In the genomic region with DNA sequence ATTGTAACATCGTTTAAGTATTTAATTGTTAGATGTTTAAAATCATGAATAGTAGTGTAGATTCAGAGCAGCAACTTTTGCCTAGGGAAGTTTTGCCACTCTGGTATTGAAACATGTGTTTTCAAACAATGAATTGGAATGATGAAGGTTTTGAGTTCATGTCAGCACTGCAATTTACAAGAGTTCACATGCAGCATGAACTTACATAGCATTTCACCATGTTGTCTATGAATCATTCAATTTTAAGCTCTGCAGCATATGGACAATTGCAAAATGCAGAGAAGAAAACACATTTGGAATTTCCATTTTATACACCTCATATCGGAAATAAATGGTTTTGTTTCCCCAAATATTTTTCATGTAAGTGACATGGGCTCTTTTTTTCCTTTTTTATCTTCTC, we compare ENCODE assay signal across 13 cellular contexts.
DNase-seq lines count a peak whose midpoint lies in the region; ATAC-seq, FAIRE-seq and TF ChIP-seq lines count a peak whose summit lies in the region.
"Had no signal": no experiment of that assay in that cellular context is flagged by ENCODE, and none has a peak within 500 bp of the region (broad histone marks: within the 10 kb centered on the region; RNA-seq: fewer than 3 reads in every experiment).

No MANE protein-coding gene starts in this region.

- H3K27me3 Mint-ChIP-seq in GM23338 (ENCODE audit: insufficient read depth, low read depth, poor library complexity): peaks cover 11% of the 10 kb centered on the region

- H2AFZ ChIP-seq in GM23338: no peak overlapping the region

- H3K4me3 ChIP-seq in GM23338: no peak overlapping the region
- H3K4me3 ChIP-seq: BLaER1 treated with 17β-estradiol and CSF1 and Interleukin-3, amounts not matched to agents 10 nM and 100 nM; K562 had no signal

- intact Hi-C loops in left ventricle myocardium superior (cut with micrococcal nuclease): no loop called here

- H3K4me1 Mint-ChIP-seq in GM23338: peaks cover 11% of the 10 kb centered on the region

- no peak overlapping the region for H3K4me2 ChIP-seq in GM23338
- H3K4me2 ChIP-seq: BLaER1 treated with 17β-estradiol and CSF1 and Interleukin-3, amounts not matched to agents 10 nM and 100 nM had no signal

- no peaks in the 10 kb centered on the region for H3K9me2 ChIP-seq in GM23338 (ENCODE audit: insufficient read depth)

- TF ChIP-seq CTCF in GM23338 (conservative IDR thresholded peaks at IDR 0.05; ENCODE audit: low read depth in 2 of 2): no peak

- no peaks in the 10 kb centered on the region for H3K36me3 Mint-ChIP-seq in GM23338 (ENCODE audit: low read depth)

- peak; percentile 88 for FAIRE-seq in TTC549 (lab: Jason Lieb, UNC)
- FAIRE-seq: K562 had no signal

- DNase-seq in GM03348 (ENCODE audit: low spot score): peak; percentile 27
- DNase-seq in iris pigment epithelial cell (ENCODE audit: low read depth): peak; percentile 53
- no peak for DNase-seq in left ventricle myocardium superior
- no peak for DNase-seq in GM23338 (ENCODE audit: low spot score)
- no peak for DNase-seq in SHP77 treated with DMSO at 0.1 percent for 48 hours (lab: John Stamatoyannopoulos, UW)
- no peak for DNase-seq in NCI-H1417 (lab: John Stamatoyannopoulos, UW)
- DNase-seq: NCI-H1048 had no signal

- no peaks in the 10 kb centered on the region for H3F3A ChIP-seq in GM23338 (replicated peaks; ENCODE audit: low read depth)

- peaks cover 17% of the 10 kb centered on the region for H3K4me1 ChIP-seq in GM23338 (ENCODE audit: insufficient read depth)
- H3K4me1 ChIP-seq: BLaER1 treated with 17β-estradiol and CSF1 and Interleukin-3, amounts not matched to agents 10 nM and 100 nM had no signal

- ATAC-seq in esophagus mucosa (peak; percentile 43), left ventricle myocardium superior (no peak), GM23338 (no peak)
- ATAC-seq: K562, Right ventricle myocardium inferior, SK-N-SH treated with all-trans-retinoic acid at 6 μM for 48 hours had no signal

- H3K27me3 ChIP-seq in GM23338 (ENCODE audit: insufficient read depth): peaks cover 18% of the 10 kb centered on the region

- no peaks in the 10 kb centered on the region for H3K79me2 ChIP-seq in GM23338 (replicated peaks; ENCODE audit: insufficient read depth)

- H3K27ac Mint-ChIP-seq in GM23338: no peak overlapping the region

- H3K9me3 Mint-ChIP-seq in GM23338: no peaks in the 10 kb centered on the region

- H3K36me3 ChIP-seq in GM23338 (ENCODE audit: insufficient read depth): no peaks in the 10 kb centered on the region
- H3K36me3 ChIP-seq: BLaER1 treated with 17β-estradiol and CSF1 and Interleukin-3, amounts not matched to agents 10 nM and 100 nM had no signal

- no peak overlapping the region for H3K4me3 Mint-ChIP-seq in GM23338

- H4K20me1 ChIP-seq in GM23338 (replicated peaks; ENCODE audit: insufficient read depth): no peaks in the 10 kb centered on the region
- H4K20me1 ChIP-seq: BLaER1 treated with 17β-estradiol and CSF1 and Interleukin-3, amounts not matched to agents 10 nM and 100 nM had no signal

- H3K27ac ChIP-seq in GM23338 (ENCODE audit: low read depth): no peak overlapping the region
- H3K27ac ChIP-seq: BLaER1 treated with 17β-estradiol and CSF1 and Interleukin-3, amounts not matched to agents 10 nM and 100 nM had no signal

TF ChIP-seq in GM23338, 12 proteins besides CTCF, POLR2A, EP300 and RAD21 (continues in another document):
- TF ChIP-seq ZNF114 (CRISPR knock-in tag; IDR thresholded peaks at IDR 0.05) (no peak), JUNB (IDR thresholded peaks at IDR 0.05; ENCODE audit: unreplicated experiment) (no peak), CREB1 (CRISPR knock-in tag; IDR thresholded peaks at IDR 0.05; ENCODE audit: low read depth) (no peak), POLR2AphosphoS5 (IDR thresholded peaks at IDR 0.05; ENCODE audit: low read depth) (no peak), ZNF331 (CRISPR knock-in tag; IDR thresholded peaks at IDR 0.05; ENCODE audit: low read depth) (no peak), EZH2 (IDR thresholded peaks at IDR 0.05; ENCODE audit: low read depth, unreplicated experiment) (no peak), EZH2phosphoT487 (IDR thresholded peaks at IDR 0.05; ENCODE audit: unreplicated experiment) (no peak), STAT1 (IDR thresholded peaks at IDR 0.05; ENCODE audit: unreplicated experiment) (no peak), NANOG (IDR thresholded peaks at IDR 0.05; ENCODE audit: borderline replicate concordance) (no peak)
- TF ChIP-seq, protein P1, sequence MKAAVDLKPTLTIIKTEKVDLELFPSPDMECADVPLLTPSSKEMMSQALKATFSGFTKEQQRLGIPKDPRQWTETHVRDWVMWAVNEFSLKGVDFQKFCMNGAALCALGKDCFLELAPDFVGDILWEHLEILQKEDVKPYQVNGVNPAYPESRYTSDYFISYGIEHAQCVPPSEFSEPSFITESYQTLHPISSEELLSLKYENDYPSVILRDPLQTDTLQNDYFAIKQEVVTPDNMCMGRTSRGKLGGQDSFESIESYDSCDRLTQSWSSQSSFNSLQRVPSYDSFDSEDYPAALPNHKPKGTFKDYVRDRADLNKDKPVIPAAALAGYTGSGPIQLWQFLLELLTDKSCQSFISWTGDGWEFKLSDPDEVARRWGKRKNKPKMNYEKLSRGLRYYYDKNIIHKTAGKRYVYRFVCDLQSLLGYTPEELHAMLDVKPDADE (IDR thresholded peaks at IDR 0.05): no peak
- TF ChIP-seq, protein P2, sequence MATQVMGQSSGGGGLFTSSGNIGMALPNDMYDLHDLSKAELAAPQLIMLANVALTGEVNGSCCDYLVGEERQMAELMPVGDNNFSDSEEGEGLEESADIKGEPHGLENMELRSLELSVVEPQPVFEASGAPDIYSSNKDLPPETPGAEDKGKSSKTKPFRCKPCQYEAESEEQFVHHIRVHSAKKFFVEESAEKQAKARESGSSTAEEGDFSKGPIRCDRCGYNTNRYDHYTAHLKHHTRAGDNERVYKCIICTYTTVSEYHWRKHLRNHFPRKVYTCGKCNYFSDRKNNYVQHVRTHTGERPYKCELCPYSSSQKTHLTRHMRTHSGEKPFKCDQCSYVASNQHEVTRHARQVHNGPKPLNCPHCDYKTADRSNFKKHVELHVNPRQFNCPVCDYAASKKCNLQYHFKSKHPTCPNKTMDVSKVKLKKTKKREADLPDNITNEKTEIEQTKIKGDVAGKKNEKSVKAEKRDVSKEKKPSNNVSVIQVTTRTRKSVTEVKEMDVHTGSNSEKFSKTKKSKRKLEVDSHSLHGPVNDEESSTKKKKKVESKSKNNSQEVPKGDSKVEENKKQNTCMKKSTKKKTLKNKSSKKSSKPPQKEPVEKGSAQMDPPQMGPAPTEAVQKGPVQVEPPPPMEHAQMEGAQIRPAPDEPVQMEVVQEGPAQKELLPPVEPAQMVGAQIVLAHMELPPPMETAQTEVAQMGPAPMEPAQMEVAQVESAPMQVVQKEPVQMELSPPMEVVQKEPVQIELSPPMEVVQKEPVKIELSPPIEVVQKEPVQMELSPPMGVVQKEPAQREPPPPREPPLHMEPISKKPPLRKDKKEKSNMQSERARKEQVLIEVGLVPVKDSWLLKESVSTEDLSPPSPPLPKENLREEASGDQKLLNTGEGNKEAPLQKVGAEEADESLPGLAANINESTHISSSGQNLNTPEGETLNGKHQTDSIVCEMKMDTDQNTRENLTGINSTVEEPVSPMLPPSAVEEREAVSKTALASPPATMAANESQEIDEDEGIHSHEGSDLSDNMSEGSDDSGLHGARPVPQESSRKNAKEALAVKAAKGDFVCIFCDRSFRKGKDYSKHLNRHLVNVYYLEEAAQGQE (IDR thresholded peaks at IDR 0.05; ENCODE audit: unreplicated experiment): no peak

Comparison
In these comparisons a context has a peak if more than half of its experiments do, and no peak if none do; other contexts are left out.
1. DNase-seq: peak in GM03348 (single experiment) and iris pigment epithelial cell (single experiment); none in left ventricle myocardium superior (single experiment), GM23338 (single experiment), SHP77 treated with DMSO at 0.1 percent for 48 hours (single experiment) and NCI-H1417 (0 of 3).